14 cellular contexts compared by ENCODE assay signal in the genomic region with DNA sequence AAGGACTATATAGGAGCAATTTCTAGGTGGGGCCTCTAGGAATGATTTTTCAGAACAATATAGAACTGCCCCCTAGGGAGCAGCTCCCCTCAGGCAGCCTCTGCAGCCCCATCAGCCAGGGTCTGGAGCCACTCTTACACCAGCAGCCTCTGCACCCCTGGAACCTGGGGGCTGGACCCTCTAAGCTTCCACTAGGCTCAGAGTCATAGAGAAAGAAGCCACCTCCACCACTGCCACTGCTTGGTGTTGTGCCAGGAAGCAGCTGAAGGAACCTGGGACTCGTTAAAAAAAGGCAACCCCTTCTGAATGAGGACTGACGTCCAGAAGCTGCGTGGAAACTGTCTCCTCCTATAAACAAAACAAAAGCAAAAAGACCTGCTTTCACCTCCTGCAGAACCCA.
"Had no signal": no experiment of that assay in that cellular context is flagged by ENCODE, and none has a peak within 500 bp of the region (broad histone marks: within the 10 kb centered on the region; RNA-seq: fewer than 3 reads in every experiment).

No MANE protein-coding gene starts in this region.

- H3K36me3 Mint-ChIP-seq: activated CD4-positive, alpha-beta memory T cell treated with anti-CD3 and anti-CD28 coated beads for 36 hours; immature natural killer cell had no signal

- H3K27me3 ChIP-seq: adrenal gland, thyroid gland had no signal

- H3K9me3 Mint-ChIP-seq: activated T-helper 17 cell treated with anti-CD3 and anti-CD28 coated beads, Interleukin-2, amount 50 U/mL, for 72 hours; immature natural killer cell had no signal

- H3K27ac Mint-ChIP-seq: activated CD4-positive, alpha-beta memory T cell treated with anti-CD3 and anti-CD28 coated beads for 36 hours; activated T-helper 17 cell treated with anti-CD3 and anti-CD28 coated beads, Interleukin-2, amount 50 U/mL, for 72 hours; dendritic cell treated with granulocyte-macrophage colony-stimulating factor and Interleukin-4, amounts not matched to agents 40 ng/mL and 50 ng/mL, for 4 days; endodermal cell; immature natural killer cell; nephron progenitor cell had no signal

- H3K9me3 ChIP-seq: adrenal gland, thyroid gland had no signal

- H3K36me3 ChIP-seq: adrenal gland, thyroid gland had no signal

- DNase-seq: activated CD4-positive, alpha-beta memory T cell treated with anti-CD3 and anti-CD28 coated beads for 36 hours; activated CD4-positive, alpha-beta T cell treated with anti-CD3 and anti-CD28 coated beads for 1 hour; activated naive CD4-positive, alpha-beta T cell treated with anti-CD3 and anti-CD28 coated beads, Interleukin-2, amount 50 U/mL, for 16 hours; central memory CD4-positive, alpha-beta T cell; immature natural killer cell; mesenchymal stem cell; nephron progenitor cell; stimulated activated CD4-positive, alpha-beta T cell treated with anti-CD3 and anti-CD28 coated beads, Interleukin-4, amount 100 ng/mL, for 24 hours; thyroid gland had no signal

- H3K4me3 Mint-ChIP-seq: activated CD4-positive, alpha-beta memory T cell treated with anti-CD3 and anti-CD28 coated beads for 36 hours; activated T-helper 17 cell treated with anti-CD3 and anti-CD28 coated beads, Interleukin-2, amount 50 U/mL, for 72 hours; dendritic cell treated with granulocyte-macrophage colony-stimulating factor and Interleukin-4, amounts not matched to agents 40 ng/mL and 50 ng/mL, for 4 days; endodermal cell; immature natural killer cell; nephron progenitor cell had no signal

- H3K27ac ChIP-seq: adrenal gland, thyroid gland had no signal

- ATAC-seq: activated T-helper 17 cell treated with anti-CD3 and anti-CD28 coated beads, Interleukin-2, amount 50 U/mL, for 72 hours; left lobe of liver had no signal

- H3K4me3 ChIP-seq: adrenal gland, thyroid gland had no signal

- H3K4me1 ChIP-seq: adrenal gland, thyroid gland had no signal

- H3K4me1 Mint-ChIP-seq: activated T-helper 17 cell treated with anti-CD3 and anti-CD28 coated beads, Interleukin-2, amount 50 U/mL, for 72 hours; immature natural killer cell; nephron progenitor cell had no signal
